In the genomic region with DNA sequence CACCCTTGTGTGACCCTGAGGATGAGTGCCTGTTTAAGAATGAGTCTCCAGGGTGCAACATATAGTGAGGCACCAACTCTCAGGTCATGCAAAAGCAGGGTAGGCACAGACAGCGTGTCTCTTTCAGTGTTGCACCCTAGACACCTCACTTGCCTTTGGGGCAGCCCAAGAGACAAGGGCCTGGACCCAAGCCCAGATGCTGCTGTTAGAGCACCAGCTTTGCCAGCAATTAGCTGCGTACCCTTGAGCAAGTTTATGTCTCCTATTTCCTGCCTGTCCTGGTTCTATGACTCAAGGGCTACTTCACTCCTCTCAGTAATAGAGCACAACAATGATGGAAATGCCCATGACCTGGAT, we compare ENCODE assay signal across 14 cellular contexts.
DNase-seq lines count a peak whose midpoint lies in the region; ATAC-seq and TF ChIP-seq lines count a peak whose summit lies in the region.
"Had no signal": no experiment of that assay in that cellular context is flagged by ENCODE, and none has a peak within 500 bp of the region (broad histone marks: within the 10 kb centered on the region; RNA-seq: fewer than 3 reads in every experiment).

No MANE protein-coding gene starts in this region.

- DNase-seq in Right ventricle myocardium inferior (ENCODE audit: missing footprints) = no peak
- DNase-seq in cardiac septum (ENCODE audit: low spot score) = no peak
- DNase-seq in RPMI7951 (ENCODE audit: low read depth) = peak; percentile 88
- peak in 3 of 5 donors; percentile 32 to 80 (median 74) for DNase-seq in heart left ventricle
- DNase-seq in mucosa of gallbladder (ENCODE audit: low spot score) = no peak
- no peak for DNase-seq in glutamatergic neuron
- no peak for DNase-seq in NAMALWA (ENCODE audit: low spot score)
- no peak for DNase-seq in upper lobe of left lung
- DNase-seq: MM.1S, SIG-M5, sigmoid colon had no signal

- no peaks in the 10 kb centered on the region for H3K27me3 Mint-ChIP-seq in glutamatergic neuron (ENCODE audit: unreplicated experiment)

- ATAC-seq in Right ventricle myocardium inferior = peak; percentile 87
- ATAC-seq in heart left ventricle = peak; percentile 74 to 90 (median 82)
- no peak for ATAC-seq in upper lobe of left lung (ENCODE audit: low FRiP score in 2 of 2)

- H3K36me3 ChIP-seq in heart left ventricle (no peaks in the 10 kb centered on the region), upper lobe of left lung (no peaks in the 10 kb centered on the region)
- H3K36me3 ChIP-seq: cardiac muscle cell, sigmoid colon had no signal

- H3K27ac Mint-ChIP-seq in glutamatergic neuron (ENCODE audit: unreplicated experiment) = no peak overlapping the region
- H3K27ac Mint-ChIP-seq: memory B cell had no signal

- H3K4me3 Mint-ChIP-seq in glutamatergic neuron (ENCODE audit: unreplicated experiment) = no peak overlapping the region
- H3K4me3 Mint-ChIP-seq: memory B cell had no signal

- TF ChIP-seq POLR2A in heart left ventricle (IDR thresholded peaks at IDR 0.05) (no peak), upper lobe of left lung (IDR thresholded peaks at IDR 0.05) (no peak)

- H3K9me3 Mint-ChIP-seq in glutamatergic neuron (ENCODE audit: unreplicated experiment) = peaks cover 1% of the 10 kb centered on the region
- H3K9me3 Mint-ChIP-seq: memory B cell had no signal

- no peaks in the 10 kb centered on the region for H3K36me3 Mint-ChIP-seq in glutamatergic neuron (ENCODE audit: unreplicated experiment)
- H3K36me3 Mint-ChIP-seq: memory B cell had no signal

- H3K4me1 ChIP-seq in heart left ventricle (peaks cover 0 to 22% (median 6%) of the 10 kb centered on the region in 12 donors), upper lobe of left lung (no peaks in the 10 kb centered on the region)
- H3K4me1 ChIP-seq: sigmoid colon had no signal

- H3K27ac ChIP-seq in heart left ventricle (peak overlapping the region; percentile 27 to 82 (median 70)), upper lobe of left lung (no peak overlapping the region)
- H3K27ac ChIP-seq: cardiac muscle cell, sigmoid colon, VCaP had no signal

- TF ChIP-seq EP300 in upper lobe of left lung (IDR thresholded peaks at IDR 0.05) = no peak

- TF ChIP-seq CTCF in heart left ventricle (IDR thresholded peaks at IDR 0.05) = no peak
- TF ChIP-seq CTCF in glutamatergic neuron (IDR thresholded peaks at IDR 0.05; ENCODE audit: partially characterized antibody, unreplicated experiment) = no peak
- TF ChIP-seq CTCF in upper lobe of left lung (IDR thresholded peaks at IDR 0.05) = no peak

- H3K9me3 ChIP-seq in heart left ventricle (peaks cover 0 to 1% (median 0%) of the 10 kb centered on the region in 12 donors), upper lobe of left lung (no peaks in the 10 kb centered on the region)
- H3K9me3 ChIP-seq: sigmoid colon had no signal

- no peak overlapping the region for H3K4me3 ChIP-seq in heart left ventricle
- no peak overlapping the region for H3K4me3 ChIP-seq in upper lobe of left lung
- H3K4me3 ChIP-seq: cardiac muscle cell, sigmoid colon had no signal

- intact Hi-C loops in Right ventricle myocardium inferior (cut with DNase I) = loop anchor here (1.0 to 10.0 kb wide), 4 partner anchors 13 to 404 kb away; no protein-coding TSS in a partner anchor
- intact Hi-C loops in cardiac septum (cut with DNase I) = loop anchor here (1.0 kb wide), 1 partner anchor 13 kb away; no protein-coding TSS in a partner anchor
- intact Hi-C loops in heart left ventricle (cut with DNase I) = loop anchor here in 5 of 10 donors (10.0 kb wide), 6 partner anchors 264 to 514 kb away; a partner anchor contains a TSS

- H3K27me3 ChIP-seq in heart left ventricle (no peaks in the 10 kb centered on the region), upper lobe of left lung (no peaks in the 10 kb centered on the region)
- H3K27me3 ChIP-seq: cardiac muscle cell, sigmoid colon had no signal

- H3K4me1 Mint-ChIP-seq in glutamatergic neuron (ENCODE audit: low read depth, unreplicated experiment) = peaks cover 13% of the 10 kb centered on the region
- H3K4me1 Mint-ChIP-seq: memory B cell had no signal

- WGBS in heart left ventricle, 4 donors = 45 to 67% (median 53%) methylated on average over 2 of the region's 2 CpGs
- 50 to 56% methylated on average over 2 of the region's 2 CpGs for WGBS in upper lobe of left lung, 2 donors

Comparison
In these comparisons a context has a peak if more than half of its experiments do, and no peak if none do; other contexts are left out.
1. DNase-seq: peak in RPMI7951 (single experiment) and heart left ventricle (3 of 5); none in Right ventricle myocardium inferior (single experiment), cardiac septum (single experiment), mucosa of gallbladder (single experiment), glutamatergic neuron (single experiment), NAMALWA (single experiment) and upper lobe of left lung (0 of 2).
2. ATAC-seq: peak in Right ventricle myocardium inferior (single experiment) and heart left ventricle (4 of 4); none in upper lobe of left lung (0 of 2).
3. H3K27ac ChIP-seq: peak in heart left ventricle (12 of 12); none in upper lobe of left lung (0 of 4).